Comparison of ENCODE assay signal across 12 cellular contexts in genomic region chr12:19710811-19711793, GRCh38.
DNase-seq lines count a peak whose midpoint lies in the region; ATAC-seq and TF ChIP-seq lines count a peak whose summit lies in the region.
"Had no signal": no experiment of that assay in that cellular context is flagged by ENCODE, and none has a peak within 500 bp of the region (broad histone marks: within the 10 kb centered on the region; RNA-seq: fewer than 3 reads in every experiment).

No MANE protein-coding gene starts in this region.

- H3K4me3 ChIP-seq in body of pancreas (no peak overlapping the region), right cardiac atrium (ENCODE audit: low read length) (no peak overlapping the region)
- H3K4me3 ChIP-seq in naive thymus-derived CD4-positive, alpha-beta T cell (ENCODE audit: low read length) = no peak overlapping the region
- H3K4me3 ChIP-seq: BLaER1 had no signal

- H3K4me1 ChIP-seq in body of pancreas (peaks cover 18% of the 10 kb centered on the region), right cardiac atrium (ENCODE audit: control insufficient read depth, insufficient read depth, low read length) (peaks cover 5% of the 10 kb centered on the region)
- H3K4me1 ChIP-seq in naive thymus-derived CD4-positive, alpha-beta T cell (ENCODE audit: control insufficient read depth in 2 of 2, insufficient read depth in 2 of 2, low read length in 2 of 2) = no peaks in the 10 kb centered on the region
- H3K4me1 ChIP-seq: BLaER1 had no signal

- no peak for TF ChIP-seq CTCF in body of pancreas (IDR thresholded peaks at IDR 0.05)

- H3K9me3 ChIP-seq in body of pancreas = no peaks in the 10 kb centered on the region
- no peaks in the 10 kb centered on the region for H3K9me3 ChIP-seq in right cardiac atrium (ENCODE audit: control insufficient read depth, low read length)
- H3K9me3 ChIP-seq in naive thymus-derived CD4-positive, alpha-beta T cell (ENCODE audit: control insufficient read depth in 2 of 3, low read length in 3 of 3) = no peaks in the 10 kb centered on the region

- H3K27me3 ChIP-seq in body of pancreas = no peaks in the 10 kb centered on the region
- H3K27me3 ChIP-seq in right cardiac atrium (ENCODE audit: control insufficient read depth, insufficient read depth) = no peaks in the 10 kb centered on the region
- no peaks in the 10 kb centered on the region for H3K27me3 ChIP-seq in naive thymus-derived CD4-positive, alpha-beta T cell (ENCODE audit: control insufficient read depth in 2 of 2, insufficient read depth in 2 of 2, low read length in 2 of 2)
- H3K27me3 ChIP-seq: BLaER1 had no signal

- peaks cover 5 to 66% (median 25%) of the 10 kb centered on the region in 11 donors for H3K9me3 Mint-ChIP-seq in naive thymus-derived CD4-positive, alpha-beta T cell
- H3K9me3 Mint-ChIP-seq in stimulated activated memory B cell treated with anti-CD40 and anti-IgM and Interleukin-4, amounts not matched to agents 10 μg/mL and 1 μg/mL and 100 μg/mL, for 72 hours = peaks cover 26% of the 10 kb centered on the region

- DNase-seq in EL (peak; percentile 45), body of pancreas (peak; percentile 39 to 62 (median 48)), right cardiac atrium (peak in 1 of 3 donors; percentile 56), sciatic nerve (ENCODE audit: low spot score) (no peak)
- no peak for DNase-seq in activated effector memory CD4-positive, alpha-beta T cell treated with Interleukin-2 at 50 U/mL for 16 hours
- DNase-seq in naive thymus-derived CD4-positive, alpha-beta T cell = no peak
- DNase-seq: activated CD4-positive, CD25-positive, alpha-beta regulatory T cell; KBM-7 had no signal

- no peaks in the 10 kb centered on the region for H3K27me3 Mint-ChIP-seq in naive thymus-derived CD4-positive, alpha-beta T cell
- H3K27me3 Mint-ChIP-seq in stimulated activated memory B cell treated with anti-CD40 and anti-IgM and Interleukin-4, amounts not matched to agents 10 μg/mL and 1 μg/mL and 100 μg/mL, for 72 hours = no peaks in the 10 kb centered on the region

- whole genome bisulfite sequencing in body of pancreas, 2 donors = 33 to 37% methylated on average over 7 of the region's 7 CpGs
- 52% methylated on average over 7 of the region's 7 CpGs for WGBS in right cardiac atrium

- H3K27ac Mint-ChIP-seq in naive thymus-derived CD4-positive, alpha-beta T cell = no peak overlapping the region
- no peak overlapping the region for H3K27ac Mint-ChIP-seq in stimulated activated memory B cell treated with anti-CD40 and anti-IgM and Interleukin-4, amounts not matched to agents 10 μg/mL and 1 μg/mL and 100 μg/mL, for 72 hours

- peak overlapping the region; percentile 62 to 77 (median 69) for H3K27ac ChIP-seq in body of pancreas
- no peak overlapping the region for H3K27ac ChIP-seq in right cardiac atrium (ENCODE audit: low read length)
- no peak overlapping the region for H3K27ac ChIP-seq in naive thymus-derived CD4-positive, alpha-beta T cell (ENCODE audit: low read depth, low read length)
- H3K27ac ChIP-seq: BLaER1 had no signal

- TF ChIP-seq POLR2A in body of pancreas (IDR thresholded peaks at IDR 0.05) = no peak

- CTCF ChIA-PET in naive thymus-derived CD4-positive, alpha-beta T cell (lab: Charles Lee) = no interaction called here

- no peaks in the 10 kb centered on the region for H3K36me3 ChIP-seq in body of pancreas (replicated peaks in 1 of 2; ENCODE audit: insufficient read depth in 1 of 2, low read depth in 2 of 2)
- no peaks in the 10 kb centered on the region for H3K36me3 ChIP-seq in naive thymus-derived CD4-positive, alpha-beta T cell (ENCODE audit: control insufficient read depth in 2 of 3, insufficient read depth in 3 of 3, low read length in 3 of 3)
- H3K36me3 ChIP-seq: BLaER1 had no signal

- H3K36me3 Mint-ChIP-seq in naive thymus-derived CD4-positive, alpha-beta T cell = peaks cover 0 to 7% (median 4%) of the 10 kb centered on the region in 5 donors
- no peaks in the 10 kb centered on the region for H3K36me3 Mint-ChIP-seq in stimulated activated memory B cell treated with anti-CD40 and anti-IgM and Interleukin-4, amounts not matched to agents 10 μg/mL and 1 μg/mL and 100 μg/mL, for 72 hours
- H3K36me3 Mint-ChIP-seq: brain had no signal

- ATAC-seq in body of pancreas (peak; percentile 87), right cardiac atrium (peak; percentile 75 to 87), sciatic nerve (peak; percentile 92), HG03045 (IDR thresholded peaks at IDR 0.05; ENCODE audit: unreplicated experiment) (no peak)
- no peak for ATAC-seq in naive thymus-derived CD4-positive, alpha-beta T cell
- ATAC-seq in stimulated activated memory B cell treated with anti-CD40 and anti-IgM and Interleukin-4, amounts not matched to agents 10 μg/mL and 1 μg/mL and 100 μg/mL, for 72 hours = no peak

- intact Hi-C loops in body of pancreas (cut with DNase I) (no loop called here), right cardiac atrium (cut with DNase I) (no loop called here), sciatic nerve (cut with DNase I) (no loop called here)
- intact Hi-C loops in naive thymus-derived CD4-positive, alpha-beta T cell (cut with micrococcal nuclease) = no loop called here

- POLR2A ChIA-PET in naive thymus-derived CD4-positive, alpha-beta T cell (lab: Charles Lee) = no interaction called here

- no peaks in the 10 kb centered on the region for H3K4me1 Mint-ChIP-seq in naive thymus-derived CD4-positive, alpha-beta T cell
- no peaks in the 10 kb centered on the region for H3K4me1 Mint-ChIP-seq in stimulated activated memory B cell treated with anti-CD40 and anti-IgM and Interleukin-4, amounts not matched to agents 10 μg/mL and 1 μg/mL and 100 μg/mL, for 72 hours

- H3K4me3 Mint-ChIP-seq in naive thymus-derived CD4-positive, alpha-beta T cell = no peak overlapping the region
- H3K4me3 Mint-ChIP-seq in stimulated activated memory B cell treated with anti-CD40 and anti-IgM and Interleukin-4, amounts not matched to agents 10 μg/mL and 1 μg/mL and 100 μg/mL, for 72 hours = no peak overlapping the region
- H3K4me3 Mint-ChIP-seq: brain had no signal

Comparison
In these comparisons a context has a peak if more than half of its experiments do, and no peak if none do; other contexts are left out.
1. DNase-seq: peak in EL (single experiment) and body of pancreas (4 of 4); none in sciatic nerve (single experiment), activated effector memory CD4-positive, alpha-beta T cell treated with Interleukin-2 at 50 U/mL for 16 hours (single experiment) and naive thymus-derived CD4-positive, alpha-beta T cell (0 of 9).
2. ATAC-seq: peak in body of pancreas (single experiment), right cardiac atrium (2 of 2) and sciatic nerve (single experiment); none in naive thymus-derived CD4-positive, alpha-beta T cell (single experiment), stimulated activated memory B cell treated with anti-CD40 and anti-IgM and Interleukin-4, amounts not matched to agents 10 μg/mL and 1 μg/mL and 100 μg/mL, for 72 hours (single experiment) and HG03045 (single experiment).
3. H3K27ac ChIP-seq: peak in body of pancreas (4 of 4); none in right cardiac atrium (single experiment) and naive thymus-derived CD4-positive, alpha-beta T cell (single experiment).